Comparison of ENCODE assay signal across 21 cellular contexts in genomic region chr15:88606437-88606794, GRCh38. TPM values are rescaled to one million over a fixed set of nuclear protein-coding genes. Genes with fewer than 3 reads are reported as not detected.
DNase-seq lines count a peak whose midpoint lies in the region; ATAC-seq and TF ChIP-seq lines count a peak whose summit lies in the region.
"Had no signal": no experiment of that assay in that cellular context is flagged by ENCODE, and none has a peak within 500 bp of the region (broad histone marks: within the 10 kb centered on the region; RNA-seq: fewer than 3 reads in every experiment).

No MANE protein-coding gene starts in this region.

- no peak overlapping the region for H2AFZ ChIP-seq in H9 (ENCODE audit: low read length)

- peaks cover 21% of the 10 kb centered on the region for H3K23me2 ChIP-seq in H9 (ENCODE audit: insufficient read length, low read depth, low read length, poor library complexity, severe bottlenecking)

- peak overlapping the region; percentile 42 for H3K4me2 ChIP-seq in H9 (ENCODE audit: insufficient read depth, insufficient read length, low read length)

- peak overlapping the region in 1 of 3 experiments; percentile 75; a peak in 1 of 7 replicates for H3K27ac Mint-ChIP-seq in H9
- H3K27ac Mint-ChIP-seq in endodermal cell = no peak overlapping the region
- H3K27ac Mint-ChIP-seq: activated naive CD8-positive, alpha-beta T cell treated with anti-CD3 and anti-CD28 coated beads, Interleukin-2, amount 10 ng/mL, durations not matched to agents 7 days and 5 days; activated T-helper 1 cell treated with anti-CD3 and anti-CD28 coated beads, Interleukin-12 subunit alpha, Interleukin-12 subunit beta, Interleukin-2, Interleukin-4 antibody, amounts not matched to agents 30 ng/mL and 10 ng/mL and 1 ng/mL, durations not matched to agents 14 hours and 24 hours and 36 hours; CD4-positive, alpha-beta T cell; T-helper 2 cell treated with Interferon-gamma antibody and Interleukin-4, amounts not matched to agents 5 μg/mL and 100 μg/mL, for 36 hours had no signal

- no peak for ATAC-seq in upper lobe of right lung
- ATAC-seq: gastroesophageal sphincter had no signal

- no peak overlapping the region for H2BK5ac ChIP-seq in H9 (ENCODE audit: insufficient read length, low read length)

- no peaks in the 10 kb centered on the region for H4K20me1 ChIP-seq in H9 (ENCODE audit: control insufficient read depth, insufficient read depth, insufficient read length)

- no peak overlapping the region for H4K8ac ChIP-seq in H9 (replicated peaks; ENCODE audit: insufficient read length, low read depth, low read length)

- no peaks in the 10 kb centered on the region for H3K79me1 ChIP-seq in H9 (ENCODE audit: insufficient read depth, low read depth, low read length, poor library complexity, severe bottlenecking)

- WGBS in H9 (ENCODE audit: extremely low coverage, insufficient read length, low lambda C conversion rate) = no CpG with 5 or more reads among the region's 11 CpGs
- 51 to 57% methylated on average over 4 to 10 of the region's 11 CpGs for WGBS in endodermal cell (ENCODE audit: insufficient coverage in 1 of 2, insufficient read length in 1 of 2), 2 experiments

- H4K91ac ChIP-seq in H9 (ENCODE audit: insufficient read length, low read depth, low read length) = no peak overlapping the region

- H3K36me3 ChIP-seq in BE2C = no peaks in the 10 kb centered on the region
- H3K36me3 ChIP-seq in endodermal cell (ENCODE audit: control insufficient read depth, insufficient read depth, low read length) = peaks cover 93% of the 10 kb centered on the region
- no peaks in the 10 kb centered on the region for H3K36me3 ChIP-seq in upper lobe of right lung
- H3K36me3 ChIP-seq: gastroesophageal sphincter, Peyer's patch, right lobe of liver had no signal

- H3K27ac ChIP-seq in H9 (ENCODE audit: insufficient read length, low read depth, low read length) (no peak overlapping the region), endodermal cell (ENCODE audit: low read depth, low read length) (no peak overlapping the region), upper lobe of right lung (no peak overlapping the region)
- H3K27ac ChIP-seq: gastroesophageal sphincter, Peyer's patch, right lobe of liver, SK-N-MC had no signal

- no peak overlapping the region for H2AK5ac ChIP-seq in H9 (ENCODE audit: insufficient read length, low read length)

- H4K5ac ChIP-seq in H9 (ENCODE audit: insufficient read length, low read depth, low read length) = no peak overlapping the region

- H2BK20ac ChIP-seq in H9 (ENCODE audit: low read depth, low read length, poor library complexity, severe bottlenecking) = no peak overlapping the region

- H3K27me3 ChIP-seq in BE2C (peaks cover 31% of the 10 kb centered on the region), H9 (ENCODE audit: insufficient read depth, low read length) (peaks cover 24% of the 10 kb centered on the region; the same call in 1 of the 2 replicates), endodermal cell (ENCODE audit: control insufficient read depth, insufficient read depth, low read length, poor library complexity, severe bottlenecking) (peaks cover 36% of the 10 kb centered on the region), upper lobe of right lung (peaks cover 45% of the 10 kb centered on the region)

- H3K9me3 ChIP-seq in BE2C = no peaks in the 10 kb centered on the region
- no peaks in the 10 kb centered on the region for H3K9me3 ChIP-seq in H9 (ENCODE audit: control insufficient read depth, low read depth, low read length)
- no peaks in the 10 kb centered on the region for H3K9me3 ChIP-seq in endodermal cell (ENCODE audit: control insufficient read depth, low read length)
- H3K9me3 ChIP-seq in upper lobe of right lung = no peaks in the 10 kb centered on the region
- H3K9me3 ChIP-seq: gastroesophageal sphincter, Peyer's patch, right lobe of liver had no signal

- H3K18ac ChIP-seq in H9 (ENCODE audit: insufficient read length, low read depth, low read length) = no peak overlapping the region

- no peaks in the 10 kb centered on the region for H3K79me2 ChIP-seq in H9 (ENCODE audit: insufficient read depth, low read length)

- TF ChIP-seq CTCF in BE2C (IDR thresholded peaks at IDR 0.05; ENCODE audit: low read depth, low read length) = no peak
- no peak for TF ChIP-seq CTCF in H9 (conservative IDR thresholded peaks at IDR 0.05)
- TF ChIP-seq CTCF in endodermal cell (conservative IDR thresholded peaks at IDR 0.05) = no peak
- TF ChIP-seq CTCF in upper lobe of right lung (IDR thresholded peaks at IDR 0.05) = no peak

- DNase-seq in BE2C = no peak
- DNase-seq in H9 = no peak
- peak; percentile 18 to 62 for DNase-seq in NCI-H526 (lab: John Stamatoyannopoulos, UW)
- DNase-seq in endodermal cell = peak; percentile 75
- no peak for DNase-seq in activated T-cell treated with anti-CD3 and anti-CD28 coated beads for 4 hours
- DNase-seq in NCI-H2171 treated with DMSO at 0.1 percent for 48 hours (lab: John Stamatoyannopoulos, UW) = no peak
- no peak for DNase-seq in ecto neural progenitor cell (ENCODE audit: low spot score)
- DNase-seq in upper lobe of right lung = no peak
- DNase-seq: activated CD8-positive, alpha-beta memory T cell treated with anti-CD3 and anti-CD28 coated beads for 24 hours; activated naive CD8-positive, alpha-beta T cell treated with anti-CD3 and anti-CD28 coated beads, Interleukin-2, amount 10 ng/mL, durations not matched to agents 7 days and 5 days; CD4-positive, alpha-beta T cell; GOT3; KG1; Peyer's patch; right lobe of liver; stimulated activated naive CD4-positive, alpha-beta T cell treated with Interleukin-2 at 50 U/mL for 16 hours; trophoblast cell had no signal

- no peak overlapping the region for H2BK15ac ChIP-seq in H9 (ENCODE audit: low read depth, low read length)

- H3K4ac ChIP-seq in H9 (ENCODE audit: low read depth, low read length) = no peak overlapping the region

- H3K23ac ChIP-seq in H9 (ENCODE audit: insufficient read length, low read depth, low read length) = no peak overlapping the region

- H3K4me3 ChIP-seq in BE2C (ENCODE audit: low read depth, low read length) (peak overlapping the region; percentile 63), endodermal cell (ENCODE audit: low read length) (no peak overlapping the region), upper lobe of right lung (no peak overlapping the region)
- H3K4me3 ChIP-seq: gastroesophageal sphincter, Peyer's patch, right lobe of liver, SK-N-MC had no signal

- no peak overlapping the region for H3T11ph ChIP-seq in H9 (ENCODE audit: low read length)

- no peak overlapping the region for H2BK120ac ChIP-seq in H9 (ENCODE audit: low read depth, low read length, poor library complexity, severe bottlenecking)

- H3K56ac ChIP-seq in H9 (ENCODE audit: insufficient read length, low read depth, low read length) = no peak overlapping the region

- H3K4me1 ChIP-seq in BE2C (peaks cover 7% of the 10 kb centered on the region), H9 (ENCODE audit: insufficient read depth, low read length) (peaks cover 7% of the 10 kb centered on the region; the same call in 1 of the 2 replicates), endodermal cell (ENCODE audit: control insufficient read depth, insufficient read depth, low read length) (peaks cover 30% of the 10 kb centered on the region), upper lobe of right lung (no peaks in the 10 kb centered on the region)
- H3K4me1 ChIP-seq: right lobe of liver had no signal

- H3K27me3 Mint-ChIP-seq in H9 (ENCODE audit: low read depth) (peaks cover 98% of the 10 kb centered on the region), endodermal cell (ENCODE audit: insufficient read depth) (peaks cover 52% of the 10 kb centered on the region)

- H3K4me3 Mint-ChIP-seq in H9 (peak overlapping the region; percentile 66 to 80), endodermal cell (peak overlapping the region; percentile 55)
- H3K4me3 Mint-ChIP-seq: activated naive CD8-positive, alpha-beta T cell treated with anti-CD3 and anti-CD28 coated beads, Interleukin-2, amount 10 ng/mL, durations not matched to agents 7 days and 5 days; activated T-helper 1 cell treated with anti-CD3 and anti-CD28 coated beads, Interleukin-12 subunit alpha, Interleukin-12 subunit beta, Interleukin-2, Interleukin-4 antibody, amounts not matched to agents 30 ng/mL and 10 ng/mL and 1 ng/mL, durations not matched to agents 14 hours and 24 hours and 36 hours; CD4-positive, alpha-beta T cell; T-helper 2 cell treated with Interferon-gamma antibody and Interleukin-4, amounts not matched to agents 5 μg/mL and 100 μg/mL, for 36 hours had no signal

- no peak overlapping the region for H2BK12ac ChIP-seq in H9 (ENCODE audit: insufficient read length, low read depth, low read length)

- H3K14ac ChIP-seq in H9 (ENCODE audit: insufficient read depth, low read length) = no peak overlapping the region

- H3K9ac ChIP-seq in H9 (ENCODE audit: extremely low read depth, insufficient read length, low read length) = no peak overlapping the region
- H3K9ac ChIP-seq in endodermal cell (ENCODE audit: extremely low read depth, low read length, poor library complexity, severe bottlenecking) = no peak overlapping the region

- H3K36me3 Mint-ChIP-seq in H9 (ENCODE audit: insufficient read depth in 1 of 3, low read depth in 3 of 3) (no peaks in the 10 kb centered on the region; a peak in 1 of 7 replicates), endodermal cell (ENCODE audit: low read depth) (peaks cover 38% of the 10 kb centered on the region)
- H3K36me3 Mint-ChIP-seq: activated naive CD8-positive, alpha-beta T cell treated with anti-CD3 and anti-CD28 coated beads, Interleukin-2, amount 10 ng/mL, durations not matched to agents 7 days and 5 days had no signal

- H3K9me3 Mint-ChIP-seq in H9 (no peaks in the 10 kb centered on the region; a peak in 2 of 5 replicates), endodermal cell (no peaks in the 10 kb centered on the region)
- H3K9me3 Mint-ChIP-seq: activated naive CD8-positive, alpha-beta T cell treated with anti-CD3 and anti-CD28 coated beads, Interleukin-2, amount 10 ng/mL, durations not matched to agents 7 days and 5 days; activated T-helper 1 cell treated with anti-CD3 and anti-CD28 coated beads, Interleukin-12 subunit alpha, Interleukin-12 subunit beta, Interleukin-2, Interleukin-4 antibody, amounts not matched to agents 30 ng/mL and 10 ng/mL and 1 ng/mL, durations not matched to agents 14 hours and 24 hours and 36 hours; CD4-positive, alpha-beta T cell; T-helper 2 cell treated with Interferon-gamma antibody and Interleukin-4, amounts not matched to agents 5 μg/mL and 100 μg/mL, for 36 hours had no signal

- intact Hi-C loops in upper lobe of right lung (cut with DNase I) = no loop called here

- H3K4me1 Mint-ChIP-seq in H9 = peaks cover 62 to 64% of the 10 kb centered on the region in 2 experiments
- peaks cover 45% of the 10 kb centered on the region for H3K4me1 Mint-ChIP-seq in endodermal cell

RNA-seq across cellular contexts. Expression of gene AEN, which starts 14.7 kb away (rescaled TPM):
- 72.5 TPM for polyA plus RNA-seq in BE2C (2012; ENCODE audit: insufficient read depth, insufficient read length, low read depth)
- 132 and 136 TPM in 2 replicates for total RNA-seq in H9 (2021)
- total RNA-seq in endodermal cell = 10 to 100 TPM; 64.7 to 76.4 TPM
- polyA plus RNA-seq in endodermal cell (2013, experiment 1 of 2) = 43.9 TPM
- polyA plus RNA-seq in endodermal cell (2013, experiment 2 of 2) = 42.6 TPM
- 34.6 TPM for total RNA-seq in upper lobe of right lung

RNA-seq across cellular contexts. Expression of gene ISG20, which starts 32.4 kb away (rescaled TPM):
- 2.9 TPM for polyA plus RNA-seq in BE2C (2012; ENCODE audit: insufficient read depth, insufficient read length, low read depth)
- total RNA-seq in H9 (2021) = 4.4 and 7.4 TPM in 2 replicates
- total RNA-seq in endodermal cell = 10 to 100 TPM in 1 of 2 donors, 1 to 10 TPM in 1; 9.3 to 11.4 TPM
- polyA plus RNA-seq in endodermal cell (2013, experiment 1 of 2) = 2.8 TPM
- polyA plus RNA-seq in endodermal cell (2013, experiment 2 of 2) = 1.9 TPM
- total RNA-seq in upper lobe of right lung = 34.9 TPM

RNA-seq across cellular contexts. Expression of gene DET1, which starts 59.9 kb away (rescaled TPM):
- polyA plus RNA-seq in BE2C (2012; ENCODE audit: insufficient read depth, insufficient read length, low read depth) = 14.9 TPM
- 6.3 and 6.6 TPM in 2 replicates for total RNA-seq in H9 (2021)
- 1 to 10 TPM; 4.4 to 4.8 TPM for total RNA-seq in endodermal cell
- 16.8 TPM for polyA plus RNA-seq in endodermal cell (2013, experiment 1 of 2)
- 14.2 TPM for polyA plus RNA-seq in endodermal cell (2013, experiment 2 of 2)
- total RNA-seq in upper lobe of right lung = 5.4 TPM

Comparison
In these comparisons a context has a peak if more than half of its experiments do, and no peak if none do; other contexts are left out.
1. DNase-seq: peak in NCI-H526 (2 of 2) and endodermal cell (single experiment); none in BE2C (single experiment), H9 (single experiment), activated T-cell treated with anti-CD3 and anti-CD28 coated beads for 4 hours (single experiment), NCI-H2171 treated with DMSO at 0.1 percent for 48 hours (single experiment), ecto neural progenitor cell (single experiment) and upper lobe of right lung (single experiment).